17 cellular contexts compared by ENCODE assay signal in genomic region chr12:62332598-62332997, GRCh38.
DNase-seq lines count a peak whose midpoint lies in the region; ATAC-seq and TF ChIP-seq lines count a peak whose summit lies in the region.
"Had no signal": no experiment of that assay in that cellular context is flagged by ENCODE, and none has a peak within 500 bp of the region (broad histone marks: within the 10 kb centered on the region; RNA-seq: fewer than 3 reads in every experiment).

No MANE protein-coding gene starts in this region.

- WGBS in GM23248 (ENCODE audit: low coverage in 1 of 2, low lambda C conversion rate in 2 of 2, missing lambda C conversion rate in 2 of 2), 2 experiments, result 4 to 9% methylated on average over 1 of the region's 1 CpG

- in situ Hi-C loops in GM23248 (cut with MboI), result no loop called here
- in situ Hi-C loops in astrocyte of the cerebellum (cut with HindIII; ENCODE audit: low sequenced_read_pairs), result no loop called here

- no peak for TF ChIP-seq CTCF in astrocyte of the cerebellum (IDR thresholded peaks at IDR 0.05; ENCODE audit: low read depth, low read length, missing control alignments)

- intact Hi-C loops in left ventricle myocardium superior (cut with micrococcal nuclease), result no loop called here

- H3K79me2 ChIP-seq in ACC112 (ENCODE audit: control insufficient read depth, insufficient read depth, low read length, unreplicated experiment), result peaks cover 17% of the 10 kb centered on the region
- peaks cover 57% of the 10 kb centered on the region for H3K79me2 ChIP-seq in GM23248 (ENCODE audit: insufficient read depth)

- H3K4me2 ChIP-seq in GM23248 (ENCODE audit: unreplicated experiment), result no peak overlapping the region
- H3K4me2 ChIP-seq: BLaER1 treated with 17β-estradiol and CSF1 and Interleukin-3, amounts not matched to agents 10 nM and 100 nM had no signal

- peaks cover 19% of the 10 kb centered on the region; the same call in 1 of the 2 replicates for H3F3A ChIP-seq in GM23248 (ENCODE audit: insufficient read depth)

- peaks cover 15% of the 10 kb centered on the region for H3K4me1 ChIP-seq in ACC112 (ENCODE audit: control insufficient read depth, insufficient read depth, low read length, unreplicated experiment)
- 0 out of 2 replicates have a peak, but pooled peaks cover 7% of the 10 kb centered on the region for H3K4me1 ChIP-seq in GM23248 (ENCODE audit: insufficient read depth)

- H3K27ac ChIP-seq in ACC112 (ENCODE audit: low read depth, low read length), result peak overlapping the region; percentile 57
- peak overlapping the region; percentile 33 for H3K27ac ChIP-seq in GM23248
- H3K27ac ChIP-seq: BLaER1 treated with 17β-estradiol and CSF1 and Interleukin-3, amounts not matched to agents 10 nM and 100 nM; HL-60 had no signal

- no peak overlapping the region for H2AFZ ChIP-seq in ACC112 (ENCODE audit: low read length, unreplicated experiment)
- H2AFZ ChIP-seq in GM23248, result no peak overlapping the region

- H3K36me3 ChIP-seq in ACC112 (ENCODE audit: insufficient read depth, low read length) (peaks cover 22% of the 10 kb centered on the region), GM23248 (ENCODE audit: low read depth) (peaks cover 9% of the 10 kb centered on the region; the same call in 1 of the 2 replicates)

- H3K4me3 ChIP-seq in ACC112 (ENCODE audit: low read depth, low read length) (no peak overlapping the region), GM23248 (no peak overlapping the region), astrocyte of the cerebellum (ENCODE audit: low read depth, low read length) (no peak overlapping the region)
- H3K4me3 ChIP-seq: BLaER1 treated with 17β-estradiol and CSF1 and Interleukin-3, amounts not matched to agents 10 nM and 100 nM had no signal

- peak; percentile 71 for ATAC-seq in left ventricle myocardium superior
- no peak for ATAC-seq in GM19467 (IDR thresholded peaks at IDR 0.05; ENCODE audit: unreplicated experiment)
- no peak for ATAC-seq in GM21825 (IDR thresholded peaks at IDR 0.05; ENCODE audit: unreplicated experiment)
- ATAC-seq: activated T-cell treated with anti-CD3 and anti-CD28 coated beads, Interleukin-2, amount 50 U/mL, for 4 hours; HCT116; stimulated activated naive B cell treated with anti-CD40 and anti-IgM and Interleukin-4, amounts not matched to agents 10 μg/mL and 1 μg/mL and 100 μg/mL, for 72 hours had no signal

- no peaks in the 10 kb centered on the region for H4K20me1 ChIP-seq in GM23248 (ENCODE audit: insufficient read depth)

- peak; percentile 75 for DNase-seq in GM23248
- peak; percentile 33 for DNase-seq in astrocyte of the cerebellum (ENCODE audit: low read depth)
- DNase-seq in left ventricle myocardium superior, result no peak
- no peak for DNase-seq in activated naive CD4-positive, alpha-beta T cell (lab: John Stamatoyannopoulos, UW)
- no peak for DNase-seq in NCI-H146 (lab: John Stamatoyannopoulos, UW)
- DNase-seq: activated T-cell treated with anti-CD3 and anti-CD28 coated beads, Interleukin-2, amount 50 U/mL, for 4 hours; GDM1; midbrain; NCI-H2107; stimulated activated CD4-positive, alpha-beta T cell treated with anti-CD3 and anti-CD28 coated beads, Interleukin-4, amount 100 ng/mL, for 24 hours; stimulated activated naive B cell treated with anti-CD40 and anti-IgM and Interleukin-4, amounts not matched to agents 10 μg/mL and 1 μg/mL and 100 μg/mL, for 72 hours had no signal

- H3K9ac ChIP-seq in GM23248, result no peak overlapping the region
- H3K9ac ChIP-seq: BLaER1 treated with 17β-estradiol and CSF1 and Interleukin-3, amounts not matched to agents 10 nM and 100 nM had no signal

- H3K27me3 ChIP-seq in ACC112 (ENCODE audit: insufficient read depth, low read length) (no peaks in the 10 kb centered on the region), GM23248 (replicated peaks; ENCODE audit: insufficient read depth) (no peaks in the 10 kb centered on the region)
- H3K27me3 ChIP-seq: BLaER1 treated with 17β-estradiol and CSF1 and Interleukin-3, amounts not matched to agents 10 nM and 100 nM had no signal

- H3K9me2 ChIP-seq in GM23248 (ENCODE audit: insufficient read depth), result no peaks in the 10 kb centered on the region

- H3K9me3 ChIP-seq in GM23248 (ENCODE audit: low read depth), result no peaks in the 10 kb centered on the region

Comparison
In these comparisons a context has a peak if more than half of its experiments do, and no peak if none do; other contexts are left out.
1. DNase-seq: peak in GM23248 (single experiment) and astrocyte of the cerebellum (single experiment); none in left ventricle myocardium superior (single experiment), activated naive CD4-positive, alpha-beta T cell (0 of 4) and NCI-H146 (single experiment).